ENCODE assay signal across 2 cellular contexts in genomic region chr6:41446132-41446531, GRCh38.
A peak's percentile ranks its signal among the peaks of the same experiment; 100 is the strongest.
TF ChIP-seq lines count a peak whose summit lies in the region.

No MANE protein-coding gene starts in this region.

TF ChIP-seq in HEK293, 187 proteins besides CTCF, POLR2A, EP300 and RAD21:
- TF ChIP-seq, protein P1, sequence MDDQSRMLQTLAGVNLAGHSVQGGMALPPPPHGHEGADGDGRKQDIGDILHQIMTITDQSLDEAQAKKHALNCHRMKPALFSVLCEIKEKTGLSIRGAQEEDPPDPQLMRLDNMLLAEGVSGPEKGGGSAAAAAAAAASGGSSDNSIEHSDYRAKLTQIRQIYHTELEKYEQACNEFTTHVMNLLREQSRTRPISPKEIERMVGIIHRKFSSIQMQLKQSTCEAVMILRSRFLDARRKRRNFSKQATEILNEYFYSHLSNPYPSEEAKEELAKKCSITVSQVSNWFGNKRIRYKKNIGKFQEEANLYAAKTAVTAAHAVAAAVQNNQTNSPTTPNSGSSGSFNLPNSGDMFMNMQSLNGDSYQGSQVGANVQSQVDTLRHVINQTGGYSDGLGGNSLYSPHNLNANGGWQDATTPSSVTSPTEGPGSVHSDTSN (CRISPR knock-in tag; IDR thresholded peaks at IDR 0.05) = no peak
- TF ChIP-seq ZNF121 (tag by site-specific recombination; IDR thresholded peaks at IDR 0.05) = peak; percentile 93
TF ChIP-seq in HEK293: peak in this region for 1.

TF ChIP-seq in K562, 482 proteins besides CTCF, POLR2A, EP300 and RAD21:
- TF ChIP-seq ZNF766 (CRISPR knock-in tag; conservative IDR thresholded peaks at IDR 0.05) = no peak
- no peak for TF ChIP-seq HMG20B (CRISPR knock-in tag; IDR thresholded peaks at IDR 0.05)
- TF ChIP-seq ZNF121 (CRISPR knock-in tag; conservative IDR thresholded peaks at IDR 0.05) = peak; percentile 18; the same call in 1 of the 2 replicates
- no peak for TF ChIP-seq NFATC3 (IDR thresholded peaks at IDR 0.05)
- TF ChIP-seq HNRNPH1 (optimal IDR thresholded peaks at IDR 0.05; ENCODE audit: low read depth, low read length) = no peak
